8 cellular contexts compared by ENCODE assay signal in genomic region chr19:44499559-44499958, GRCh38. TPM values are rescaled to one million over a fixed set of nuclear protein-coding genes. Genes with fewer than 3 reads are reported as not detected.
DNase-seq lines count a peak whose midpoint lies in the region; ATAC-seq and TF ChIP-seq lines count a peak whose summit lies in the region.

No MANE protein-coding gene starts in this region.

- TF ChIP-seq POLR2A in Peyer's patch (IDR thresholded peaks at IDR 0.05): no peak
- TF ChIP-seq POLR2A in esophagus squamous epithelium (IDR thresholded peaks at IDR 0.05): no peak

- H3K36me3 ChIP-seq in GM06990 (ENCODE audit: control insufficient read depth, insufficient read depth, low read length) (peaks cover 10% of the 10 kb centered on the region), Peyer's patch (peaks cover 0 to 41% (median 7%) of the 10 kb centered on the region in 3 donors), esophagus squamous epithelium (peaks cover 9 to 45% (median 22%) of the 10 kb centered on the region in 3 donors), psoas muscle (ENCODE audit: insufficient read depth in 1 of 2, low read depth in 1 of 2) (peaks cover 12 to 26% of the 10 kb centered on the region in 2 donors)

- H3K27ac ChIP-seq in Peyer's patch: peak overlapping the region in 1 of 4 donors; percentile 91
- H3K27ac ChIP-seq in esophagus squamous epithelium: peak overlapping the region in 2 of 4 donors; percentile 85 to 95
- no peak overlapping the region for H3K27ac ChIP-seq in psoas muscle

- H3K4me3 ChIP-seq in GM06990 (replicated peaks; ENCODE audit: low read depth, low read length) (peak overlapping the region; percentile 89), Peyer's patch (peak overlapping the region; percentile 70 to 85 (median 78)), esophagus squamous epithelium (peak overlapping the region; percentile 66 to 93 (median 70)), psoas muscle (peak overlapping the region; percentile 89)

- WGBS in esophagus squamous epithelium, 2 donors: 20 to 30% methylated on average over 6 of the region's 6 CpGs
- 19 to 22% (median 21%) methylated on average over 6 of the region's 6 CpGs for WGBS in psoas muscle, 3 donors

- TF ChIP-seq CTCF in GM06990 (IDR thresholded peaks at IDR 0.05; ENCODE audit: insufficient read depth, low read length, poor library complexity, severe bottlenecking) (peak; percentile 8), Peyer's patch (IDR thresholded peaks at IDR 0.05) (no peak), esophagus squamous epithelium (IDR thresholded peaks at IDR 0.05) (no peak), psoas muscle (IDR thresholded peaks at IDR 0.05) (no peak)

- DNase-seq in GM06990 (ENCODE audit: extremely low read depth, insufficient read length): no peak
- DNase-seq in Peyer's patch: no peak
- no peak for DNase-seq in esophagus squamous epithelium (lab: John Stamatoyannopoulos, UW)
- no peak for DNase-seq in psoas muscle
- DNase-seq in stimulated activated CD4-positive, alpha-beta T cell treated with anti-CD3 and anti-CD28 coated beads, Interleukin-4, amount 100 ng/mL, for 4 hours: no peak
- DNase-seq in inferior parietal cortex (ENCODE audit: extremely low spot score): no peak
- DNase-seq in NCI-H524 (lab: John Stamatoyannopoulos, UW): no peak
- DNase-seq in Kasumi-1 (lab: John Stamatoyannopoulos, UW): no peak

- H3K27me3 ChIP-seq in GM06990 (replicated peaks; ENCODE audit: control insufficient read depth, insufficient read depth, low read length) (no peaks in the 10 kb centered on the region), Peyer's patch (no peaks in the 10 kb centered on the region), esophagus squamous epithelium (no peaks in the 10 kb centered on the region), psoas muscle (ENCODE audit: insufficient read depth in 3 of 3, low read length in 2 of 3) (no peaks in the 10 kb centered on the region)

- H3K4me1 ChIP-seq in Peyer's patch: peaks cover 0 to 19% (median 5%) of the 10 kb centered on the region in 4 donors
- H3K4me1 ChIP-seq in esophagus squamous epithelium: peaks cover 6 to 24% (median 11%) of the 10 kb centered on the region in 3 donors
- H3K4me1 ChIP-seq in psoas muscle: peaks cover 5% of the 10 kb centered on the region

- intact Hi-C loops in esophagus squamous epithelium (cut with DNase I) (no loop called here), psoas muscle (cut with DNase I) (no loop called here)

- peaks cover 0 to 40% (median 24%) of the 10 kb centered on the region in 4 donors for H3K9me3 ChIP-seq in Peyer's patch
- peaks cover 0 to 44% (median 39%) of the 10 kb centered on the region in 3 donors for H3K9me3 ChIP-seq in esophagus squamous epithelium
- peaks cover 52% of the 10 kb centered on the region for H3K9me3 ChIP-seq in psoas muscle

- ATAC-seq in psoas muscle: no peak

RNA-seq across cellular contexts. Expression of gene ZNF180, which starts 0.8 kb away (rescaled TPM):
- total RNA-seq in Peyer's patch (10 to 100 TPM in 3 of 4 donors, 1 to 10 TPM in 1; 7.8 to 28.1 (median 15.1) TPM), esophagus squamous epithelium (10 to 100 TPM in 1 of 4 donors, 1 to 10 TPM in 3; 5.9 to 24.2 (median 7.5) TPM), psoas muscle (1 to 10 TPM; 1.9 to 3.8 (median 2.7) TPM)
- polyA plus RNA-seq in psoas muscle: 1 to 10 TPM; 2.1 to 3.5 (median 2.4) TPM

RNA-seq across cellular contexts. Expression of gene CEACAM20, which starts 29.9 kb away (rescaled TPM):
- total RNA-seq in Peyer's patch: 100 to 1,000 TPM in 3 of 4 donors, 1 to 10 TPM in 1; 5.0 to 490 (median 163) TPM
- not detected for total RNA-seq in esophagus squamous epithelium
- not detected for total RNA-seq in psoas muscle
- under 1 TPM in 1 of 3 donors, not detected in 2; 0.03 TPM for polyA plus RNA-seq in psoas muscle

RNA-seq across cellular contexts. Expression of gene ZNF229, which starts 51.3 kb away (rescaled TPM):
- total RNA-seq in Peyer's patch (1 to 10 TPM in 1 of 4 donors, under 1 TPM in 3; 0.53 to 3.8 (median 0.68) TPM), esophagus squamous epithelium (1 to 10 TPM; 1.1 to 3.4 (median 2.3) TPM), psoas muscle (1 to 10 TPM; 1.6 to 2.9 (median 2.1) TPM)
- 1 to 10 TPM in 2 of 3 donors, under 1 TPM in 1; 0.58 to 6.3 (median 1.3) TPM for polyA plus RNA-seq in psoas muscle

Comparison
In these comparisons a context has a peak if more than half of its experiments do, and no peak if none do; other contexts are left out.
1. RNA of gene CEACAM20, which starts 29.9 kb away (total RNA-seq): 5.0 to 490 TPM in Peyer's patch; not detected in esophagus squamous epithelium and not detected in psoas muscle; every median in the first group is over 4 times any median in the second.
2. Peak in every context shown above with its lines, with median percentiles within 50 percentile points of each other: H3K4me3 ChIP-seq.